In genomic region chr11:45745065-45745811, GRCh38 we compare ENCODE assay signal across 11 cellular contexts. TPM values are rescaled to one million over a fixed set of nuclear protein-coding genes. Genes with fewer than 3 reads are reported as not detected.
A peak's percentile ranks its signal among the peaks of the same experiment; 100 is the strongest.
DNase-seq lines count a peak whose midpoint lies in the region; ATAC-seq and TF ChIP-seq lines count a peak whose summit lies in the region.
"Had no signal": no experiment of that assay in that cellular context is flagged by ENCODE, and none has a peak within 500 bp of the region (broad histone marks: within the 10 kb centered on the region; RNA-seq: fewer than 3 reads in every experiment).

No MANE protein-coding gene starts in this region.

- CTCF ChIA-PET in PC-3 (lab: Charles Lee) = no interaction called here

- no peaks in the 10 kb centered on the region; the same call in 2 of the 3 replicates for H3K36me3 Mint-ChIP-seq in GM23338 (ENCODE audit: low read depth)
- H3K36me3 Mint-ChIP-seq: activated naive CD4-positive, alpha-beta T cell treated with anti-CD3 and anti-CD28 coated beads, Interleukin-2, amount 50 U/mL, for 72 hours had no signal

- no peaks in the 10 kb centered on the region for H3K9me2 ChIP-seq in GM23338 (ENCODE audit: insufficient read depth)
- no peaks in the 10 kb centered on the region for H3K9me2 ChIP-seq in PC-3 (replicated peaks; ENCODE audit: low read length)

- H3K4me1 ChIP-seq in GM23338 (ENCODE audit: insufficient read depth) (peaks cover 6% of the 10 kb centered on the region), left lung (no peaks in the 10 kb centered on the region), smooth muscle cell (ENCODE audit: low read depth) (no peaks in the 10 kb centered on the region), PC-3 (ENCODE audit: insufficient read depth, low read length) (no peaks in the 10 kb centered on the region)
- H3K4me1 ChIP-seq: transverse colon had no signal

- peaks cover 18% of the 10 kb centered on the region for H3K4me1 Mint-ChIP-seq in GM23338

- ATAC-seq in GM23338 (peak; percentile 87), left lung (peak; percentile 31), PC-3 (no peak), HG03039 (IDR thresholded peaks at IDR 0.05; ENCODE audit: unreplicated experiment) (no peak)
- ATAC-seq: activated naive CD4-positive, alpha-beta T cell treated with anti-CD3 and anti-CD28 coated beads, Interleukin-2, amount 50 U/mL, for 72 hours had no signal

- DNase-seq in GM23338 (ENCODE audit: low spot score) (peak; percentile 22), epidermal melanocyte (ENCODE audit: insufficient read length, low spot score) (peak; percentile 3), left lung (no peak), smooth muscle cell (lab: John Stamatoyannopoulos, UW; ENCODE audit: unreplicated experiment) (no peak), PC-3 (no peak), NCI-H1048 (lab: John Stamatoyannopoulos, UW) (no peak), NCI-H128 (lab: John Stamatoyannopoulos, UW; ENCODE audit: unreplicated experiment) (no peak)
- DNase-seq: DMS 273 treated with DMSO at 0.1 percent for 48 hours, transverse colon had no signal

- H3K9me3 Mint-ChIP-seq in GM23338 = no peaks in the 10 kb centered on the region; the same call in 2 of the 3 replicates
- H3K9me3 Mint-ChIP-seq: activated naive CD4-positive, alpha-beta T cell treated with anti-CD3 and anti-CD28 coated beads, Interleukin-2, amount 50 U/mL, for 72 hours had no signal

- TF ChIP-seq CTCF in GM23338 (conservative IDR thresholded peaks at IDR 0.05; ENCODE audit: low read depth in 2 of 2) (no peak), left lung (IDR thresholded peaks at IDR 0.05) (no peak), smooth muscle cell (IDR thresholded peaks at IDR 0.05; ENCODE audit: borderline replicate concordance, insufficient read depth, poor library complexity, severe bottlenecking) (no peak), PC-3 (conservative IDR thresholded peaks at IDR 0.05; ENCODE audit: low read depth, low read length) (no peak)

- no peak overlapping the region for H3K4me2 ChIP-seq in GM23338
- H3K4me2 ChIP-seq in smooth muscle cell = no peak overlapping the region
- no peak overlapping the region for H3K4me2 ChIP-seq in PC-3 (ENCODE audit: low read length)

- no peaks in the 10 kb centered on the region for H4K20me1 ChIP-seq in GM23338 (replicated peaks; ENCODE audit: insufficient read depth)
- H4K20me1 ChIP-seq in smooth muscle cell (ENCODE audit: low read depth) = no peaks in the 10 kb centered on the region
- H4K20me1 ChIP-seq in PC-3 (ENCODE audit: low read length) = no peaks in the 10 kb centered on the region

- WGBS in smooth muscle cell (ENCODE audit: low lambda C conversion rate) = 48% methylated on average over 13 of the region's 13 CpGs

- POLR2A ChIA-PET in PC-3 (lab: Charles Lee; ENCODE audit: unreplicated experiment) = no interaction called here

- H3K9me3 ChIP-seq in left lung (no peaks in the 10 kb centered on the region), smooth muscle cell (replicated peaks; ENCODE audit: low read depth) (no peaks in the 10 kb centered on the region), PC-3 (ENCODE audit: low read length) (no peaks in the 10 kb centered on the region)
- H3K9me3 ChIP-seq: transverse colon had no signal

- H3K4me3 Mint-ChIP-seq in GM23338 = no peak overlapping the region

- no peaks in the 10 kb centered on the region for H3F3A ChIP-seq in GM23338 (replicated peaks; ENCODE audit: low read depth)
- no peaks in the 10 kb centered on the region for H3F3A ChIP-seq in smooth muscle cell (ENCODE audit: low read depth)
- H3F3A ChIP-seq in PC-3 (ENCODE audit: low read length, unreplicated experiment) = no peaks in the 10 kb centered on the region

- H3K27ac ChIP-seq in GM23338 (ENCODE audit: low read depth) = no peak overlapping the region
- no peak overlapping the region for H3K27ac ChIP-seq in left lung
- no peak overlapping the region for H3K27ac ChIP-seq in smooth muscle cell (ENCODE audit: low read depth)
- H3K27ac ChIP-seq in PC-3 (ENCODE audit: low read length) = no peak overlapping the region

- peaks cover 4% of the 10 kb centered on the region for H3K27me3 Mint-ChIP-seq in GM23338 (ENCODE audit: insufficient read depth, low read depth, poor library complexity)

- H3K79me2 ChIP-seq in GM23338 (replicated peaks; ENCODE audit: insufficient read depth) = no peaks in the 10 kb centered on the region
- no peaks in the 10 kb centered on the region for H3K79me2 ChIP-seq in smooth muscle cell (ENCODE audit: low read depth)
- H3K79me2 ChIP-seq in PC-3 (ENCODE audit: low read length) = no peaks in the 10 kb centered on the region

- H3K4me3 ChIP-seq in GM23338 = no peak overlapping the region
- no peak overlapping the region for H3K4me3 ChIP-seq in left lung
- no peak overlapping the region for H3K4me3 ChIP-seq in smooth muscle cell
- H3K4me3 ChIP-seq in PC-3 (ENCODE audit: low read length) = no peak overlapping the region
- H3K4me3 ChIP-seq: transverse colon had no signal

- no TSS peak for BruUV-seq in PC-3 (replicated peaks; lab: Mats Ljungman, UMichigan)

- intact Hi-C loops in left lung (cut with DNase I) = no loop called here
- intact Hi-C loops in PC-3 (cut with micrococcal nuclease) = no loop called here

- peak overlapping the region; percentile 80 for H2AFZ ChIP-seq in GM23338
- H2AFZ ChIP-seq in smooth muscle cell (ENCODE audit: low read depth) = peak overlapping the region; percentile 31
- H2AFZ ChIP-seq in PC-3 (ENCODE audit: low read length) = no peak overlapping the region

- no peaks in the 10 kb centered on the region for H3K27me3 ChIP-seq in GM23338 (ENCODE audit: insufficient read depth)
- peaks cover 0 to 4% of the 10 kb centered on the region in 2 donors for H3K27me3 ChIP-seq in left lung
- peaks cover 3% of the 10 kb centered on the region for H3K27me3 ChIP-seq in smooth muscle cell (ENCODE audit: low read depth)
- H3K27me3 ChIP-seq in PC-3 (ENCODE audit: low read length) = peaks cover 57% of the 10 kb centered on the region

- H3K27ac Mint-ChIP-seq in GM23338 = no peak overlapping the region
- H3K27ac Mint-ChIP-seq: activated naive CD4-positive, alpha-beta T cell treated with anti-CD3 and anti-CD28 coated beads, Interleukin-2, amount 50 U/mL, for 72 hours had no signal

- H3K9ac ChIP-seq in smooth muscle cell (ENCODE audit: low read depth) (no peak overlapping the region), PC-3 (ENCODE audit: low read length) (no peak overlapping the region)

- H3K36me3 ChIP-seq in GM23338 (ENCODE audit: insufficient read depth) = no peaks in the 10 kb centered on the region
- no peaks in the 10 kb centered on the region for H3K36me3 ChIP-seq in left lung
- no peaks in the 10 kb centered on the region for H3K36me3 ChIP-seq in smooth muscle cell (ENCODE audit: low read depth)
- no peaks in the 10 kb centered on the region for H3K36me3 ChIP-seq in PC-3 (ENCODE audit: low read depth, low read length)
- H3K36me3 ChIP-seq: transverse colon had no signal

TF ChIP-seq in GM23338, 12 proteins besides CTCF, POLR2A, EP300 and RAD21:
- TF ChIP-seq JUNB (IDR thresholded peaks at IDR 0.05; ENCODE audit: unreplicated experiment) (no peak), ETS1 (IDR thresholded peaks at IDR 0.05) (no peak), CREB1 (CRISPR knock-in tag; IDR thresholded peaks at IDR 0.05; ENCODE audit: low read depth) (no peak)

RNA-seq across cellular contexts. Expression of gene SLC35C1, which starts 59.7 kb away (rescaled TPM):
- total RNA-seq in GM23338 (2014; rRNA removed; shearing (Covaris generic)) = 6.9 and 11.0 TPM in 2 replicates
- polyA plus RNA-seq in GM23338 (2016; fragmentation: Nextera tagmentation; extraction: Ambion mirVana) (6.8 and 7.7 TPM in 2 replicates), smooth muscle cell (25.7 and 32.7 TPM in 2 replicates)
- total RNA-seq in left lung (10 to 100 TPM; 25.5 to 30.7 TPM), smooth muscle cell (5.6 and 8.9 TPM in 2 replicates), PC-3 (2014; rRNA removed) (9.5 and 13.5 TPM in 2 replicates)

Comparison
In these comparisons a context has a peak if more than half of its experiments do, and no peak if none do; other contexts are left out.
1. ATAC-seq: peak in GM23338 (single experiment) and left lung (single experiment); none in PC-3 (single experiment) and HG03039 (single experiment).
2. DNase-seq: peak in GM23338 (single experiment) and epidermal melanocyte (single experiment); none in left lung (0 of 2), smooth muscle cell (single experiment), PC-3 (single experiment), NCI-H1048 (single experiment) and NCI-H128 (single experiment).